17 cellular contexts compared by ENCODE assay signal in genomic region chr21:42459583-42460215, GRCh38. TPM values are rescaled to one million over a fixed set of nuclear protein-coding genes. Genes with fewer than 3 reads are reported as not detected.
A peak's percentile ranks its signal among the peaks of the same experiment; 100 is the strongest.
DNase-seq lines count a peak whose midpoint lies in the region; ATAC-seq and TF ChIP-seq lines count a peak whose summit lies in the region.
"Had no signal": no experiment of that assay in that cellular context is flagged by ENCODE, and none has a peak within 500 bp of the region (broad histone marks: within the 10 kb centered on the region; RNA-seq: fewer than 3 reads in every experiment).

No MANE protein-coding gene starts in this region.

- H3K27me3 ChIP-seq in BLaER1 = no peaks in the 10 kb centered on the region
- H3K27me3 ChIP-seq in CD4-positive, CD25-positive, alpha-beta regulatory T cell (ENCODE audit: control insufficient read depth, insufficient read depth, low read length) = no peaks in the 10 kb centered on the region
- H3K27me3 ChIP-seq: BE2C, thyroid gland had no signal

- H3K27ac Mint-ChIP-seq in CD4-positive, CD25-positive, alpha-beta regulatory T cell = peak overlapping the region in 2 of 3 donors; percentile 92 to 96
- H3K27ac Mint-ChIP-seq in naive B cell (peak overlapping the region; percentile 99 to 100 (median 99)), glutamatergic neuron (ENCODE audit: unreplicated experiment) (no peak overlapping the region)

- H3K4me1 Mint-ChIP-seq in CD4-positive, CD25-positive, alpha-beta regulatory T cell = peaks cover 9 to 69% (median 55%) of the 10 kb centered on the region in 4 donors
- H3K4me1 Mint-ChIP-seq in naive B cell = peaks cover 40 to 53% (median 50%) of the 10 kb centered on the region in 3 donors
- peaks cover 14% of the 10 kb centered on the region for H3K4me1 Mint-ChIP-seq in glutamatergic neuron (ENCODE audit: low read depth, unreplicated experiment)

- no peak overlapping the region for H3K27ac ChIP-seq in BLaER1
- peak overlapping the region; percentile 75 for H3K27ac ChIP-seq in CD4-positive, CD25-positive, alpha-beta regulatory T cell (ENCODE audit: insufficient read depth, low read length, poor library complexity, severe bottlenecking)
- H3K27ac ChIP-seq: thyroid gland had no signal

- peaks cover 0 to 1% (median 0%) of the 10 kb centered on the region in 7 donors for H3K9me3 Mint-ChIP-seq in CD4-positive, CD25-positive, alpha-beta regulatory T cell
- H3K9me3 Mint-ChIP-seq in naive B cell (no peaks in the 10 kb centered on the region), glutamatergic neuron (ENCODE audit: unreplicated experiment) (peaks cover 6% of the 10 kb centered on the region)

- no peaks in the 10 kb centered on the region for H3K36me3 Mint-ChIP-seq in CD4-positive, CD25-positive, alpha-beta regulatory T cell
- H3K36me3 Mint-ChIP-seq in naive B cell (no peaks in the 10 kb centered on the region), glutamatergic neuron (ENCODE audit: unreplicated experiment) (no peaks in the 10 kb centered on the region)

- no peak overlapping the region for H3K4me3 ChIP-seq in BLaER1
- H3K4me3 ChIP-seq in CD4-positive, CD25-positive, alpha-beta regulatory T cell (ENCODE audit: low read depth, low read length) = no peak overlapping the region
- H3K4me3 ChIP-seq: thyroid gland had no signal

- H3K4me2 ChIP-seq in BLaER1 = peak overlapping the region; percentile 81

- DNase-seq in CD4-positive, CD25-positive, alpha-beta regulatory T cell = no peak
- peak; percentile 36 for DNase-seq in RPMI8226
- DNase-seq in naive B cell = no peak
- DNase-seq in glutamatergic neuron = no peak
- no peak for DNase-seq in NCI-H2081 (lab: John Stamatoyannopoulos, UW)
- DNase-seq in KG1 (lab: John Stamatoyannopoulos, UW) = no peak
- DNase-seq: amniotic stem cell, BE2C, cerebellar nuclear complex, NCI-H187 treated with DMSO at 0.1 percent for 48 hours, NCI-H774 had no signal

- no peaks in the 10 kb centered on the region for H3K27me3 Mint-ChIP-seq in CD4-positive, CD25-positive, alpha-beta regulatory T cell
- peaks cover 0 to 1% (median 0%) of the 10 kb centered on the region in 3 donors for H3K27me3 Mint-ChIP-seq in naive B cell
- peaks cover 2% of the 10 kb centered on the region for H3K27me3 Mint-ChIP-seq in glutamatergic neuron (ENCODE audit: unreplicated experiment)

- H3K4me3 Mint-ChIP-seq in CD4-positive, CD25-positive, alpha-beta regulatory T cell = peak overlapping the region in 1 of 4 donors; percentile 26
- H3K4me3 Mint-ChIP-seq in naive B cell (peak overlapping the region in 6 of 8 donors; percentile 80 to 95 (median 84)), glutamatergic neuron (ENCODE audit: unreplicated experiment) (no peak overlapping the region)

- no peak overlapping the region; the same call in 1 of the 2 replicates for H3K9ac ChIP-seq in BLaER1

- H4K20me1 ChIP-seq in BLaER1 = no peaks in the 10 kb centered on the region

- peaks cover 77% of the 10 kb centered on the region for H3K4me1 ChIP-seq in BLaER1
- H3K4me1 ChIP-seq in CD4-positive, CD25-positive, alpha-beta regulatory T cell (ENCODE audit: control insufficient read depth, insufficient read depth, low read length, poor library complexity, severe bottlenecking) = peaks cover 52% of the 10 kb centered on the region
- H3K4me1 ChIP-seq: BE2C, thyroid gland had no signal

- no peak for TF ChIP-seq CTCF in glutamatergic neuron (IDR thresholded peaks at IDR 0.05; ENCODE audit: partially characterized antibody, unreplicated experiment)

- no peak for ATAC-seq in CD4-positive, CD25-positive, alpha-beta regulatory T cell (ENCODE audit: low read depth in 2 of 2)
- ATAC-seq in naive B cell (ENCODE audit: low read depth in 2 of 2) = no peak

- no peaks in the 10 kb centered on the region for H3K36me3 ChIP-seq in BLaER1
- H3K36me3 ChIP-seq in CD4-positive, CD25-positive, alpha-beta regulatory T cell (ENCODE audit: control insufficient read depth, insufficient read depth, low read length) = no peaks in the 10 kb centered on the region
- H3K36me3 ChIP-seq: BE2C, thyroid gland had no signal

- no peaks in the 10 kb centered on the region; the same call in 1 of the 2 replicates for H3K9me3 ChIP-seq in BLaER1
- H3K9me3 ChIP-seq in CD4-positive, CD25-positive, alpha-beta regulatory T cell (ENCODE audit: control insufficient read depth in 2 of 2, low read length in 2 of 2) = no peaks in the 10 kb centered on the region
- H3K9me3 ChIP-seq: BE2C, thyroid gland had no signal

RNA-seq across cellular contexts. Expression of gene RSPH1, which starts 36.3 kb away (rescaled TPM):
- 0.25 TPM for total RNA-seq in CD4-positive, CD25-positive, alpha-beta regulatory T cell
- polyA plus RNA-seq in CD4-positive, CD25-positive, alpha-beta regulatory T cell = not detected
- polyA plus RNA-seq in naive B cell (ENCODE audit: low read depth in 6 of 6) = not detected
- total RNA-seq in glutamatergic neuron (ENCODE audit: unreplicated experiment) = 0.42 TPM
- total RNA-seq: myocyte had no signal

RNA-seq across cellular contexts. Expression of gene SLC37A1, which starts 54.0 kb away (rescaled TPM):
- 18.8 TPM for total RNA-seq in CD4-positive, CD25-positive, alpha-beta regulatory T cell
- polyA plus RNA-seq in CD4-positive, CD25-positive, alpha-beta regulatory T cell = 1 to 10 TPM; 2.8 to 3.6 (median 3.4) TPM
- 10 to 100 TPM in 4 of 6 donors, 1 to 10 TPM in 2; 4.9 to 15.7 (median 11.2) TPM for polyA plus RNA-seq in naive B cell (ENCODE audit: low read depth in 6 of 6)
- 65.7 TPM for total RNA-seq in glutamatergic neuron (ENCODE audit: unreplicated experiment)
- total RNA-seq: myocyte had no signal

RNA-seq across cellular contexts. Expression of gene UBASH3A, which starts 56.0 kb away (rescaled TPM):
- total RNA-seq in CD4-positive, CD25-positive, alpha-beta regulatory T cell = 56.0 TPM
- 10 to 100 TPM; 36.2 to 52.6 (median 44.4) TPM for polyA plus RNA-seq in CD4-positive, CD25-positive, alpha-beta regulatory T cell
- polyA plus RNA-seq in naive B cell (ENCODE audit: low read depth in 6 of 6) = under 1 TPM in 2 of 6 donors, not detected in 4; 0.16 to 0.32 TPM
- total RNA-seq in glutamatergic neuron (ENCODE audit: unreplicated experiment) = not detected
- total RNA-seq: Daoy, myocyte, renal cortical epithelial cell, RPMI7951 had no signal

Comparison
In these comparisons a context has a peak if more than half of its experiments do, and no peak if none do; other contexts are left out.
1. RNA of gene UBASH3A, which starts 56.0 kb away (total RNA-seq): 56.0 TPM in CD4-positive, CD25-positive, alpha-beta regulatory T cell (single experiment); not detected in glutamatergic neuron (single experiment); every median in the first group is over 10 times any median in the second.